In the genomic region with DNA sequence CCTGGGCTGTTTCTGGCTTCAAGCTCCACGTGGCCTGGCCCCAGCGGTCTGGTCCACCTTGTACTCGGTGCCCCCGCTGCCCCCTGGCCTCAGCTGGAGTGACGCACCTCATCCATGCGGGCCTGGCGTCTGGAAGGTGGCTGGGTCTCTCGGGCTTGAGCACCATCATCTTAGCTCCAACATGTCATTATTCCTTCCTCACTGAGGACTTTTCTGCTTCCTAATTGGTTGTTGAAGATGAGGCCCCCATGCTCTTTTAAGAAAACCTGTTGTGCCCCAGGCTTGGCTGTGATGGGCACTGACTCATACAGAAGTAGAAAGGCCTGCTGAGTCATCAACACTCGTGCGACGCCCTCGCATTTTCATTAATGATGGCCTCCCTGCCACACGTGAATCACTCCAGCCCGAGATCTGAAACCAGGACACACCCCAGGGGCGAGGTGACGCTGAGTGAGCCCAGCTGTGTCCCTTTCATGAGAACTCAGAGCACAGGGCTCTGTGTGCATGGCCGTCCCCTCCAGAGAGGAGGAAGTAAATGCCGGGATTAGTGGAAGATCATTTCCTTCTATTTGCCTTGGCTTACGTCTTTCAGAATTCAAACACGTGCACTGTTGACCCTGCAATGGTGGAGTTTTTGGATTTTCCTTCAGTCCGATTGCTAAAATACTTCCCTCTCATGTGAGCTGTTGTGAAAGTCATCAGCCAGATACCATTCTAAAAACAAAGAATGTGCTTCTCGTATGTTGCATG, we compare ENCODE assay signal across 8 cellular contexts. TPM values are rescaled to one million over a fixed set of nuclear protein-coding genes. Genes with fewer than 3 reads are reported as not detected.
DNase-seq lines count a peak whose midpoint lies in the region; ATAC-seq and TF ChIP-seq lines count a peak whose summit lies in the region.

No MANE protein-coding gene starts in this region.

- H3K36me3 ChIP-seq in adipocyte (ENCODE audit: control insufficient read depth, insufficient read depth, low read length, severe bottlenecking) = no peaks in the 10 kb centered on the region
- H3K36me3 ChIP-seq in kidney epithelial cell (ENCODE audit: control insufficient read depth, insufficient read depth, low read length) = no peaks in the 10 kb centered on the region

- H3K9me3 ChIP-seq in adipocyte (ENCODE audit: control insufficient read depth, low read length) = no peaks in the 10 kb centered on the region

- H3K27me3 ChIP-seq in adipocyte (replicated peaks; ENCODE audit: control insufficient read depth, insufficient read depth, low read length) (peaks cover 18% of the 10 kb centered on the region), kidney epithelial cell (ENCODE audit: control insufficient read depth, insufficient read depth, low read length) (peaks cover 12% of the 10 kb centered on the region)

- DNase-seq in AG10803 (ENCODE audit: low read depth) (peak; percentile 86), SHP77 (lab: John Stamatoyannopoulos, UW) (peak; percentile 64 to 77), adipocyte (ENCODE audit: low read depth) (peak; percentile 93), kidney epithelial cell (ENCODE audit: low read depth) (peak; percentile 92), DMS79 (lab: John Stamatoyannopoulos, UW) (no peak)
- DNase-seq in stimulated activated CD8-positive, alpha-beta memory T cell treated with anti-CD3 and anti-CD28 coated beads, Interleukin-12 subunit alpha, Interleukin-12 subunit beta, amount 100 ng/mL, for 4 hours (ENCODE audit: low read depth) = peak; percentile 49

- no peak for TF ChIP-seq CTCF in AG10803 (conservative IDR thresholded peaks at IDR 0.05; ENCODE audit: low read length)
- no peak for TF ChIP-seq CTCF in kidney epithelial cell (IDR thresholded peaks at IDR 0.05; ENCODE audit: insufficient read depth, low read length, poor library complexity, severe bottlenecking)

- ATAC-seq in GM19025 (IDR thresholded peaks at IDR 0.05; ENCODE audit: low read depth, unreplicated experiment) = peak; percentile 93
- peak; percentile 63 for ATAC-seq in HG03135 (IDR thresholded peaks at IDR 0.05; ENCODE audit: unreplicated experiment)

- H3K4me1 ChIP-seq in adipocyte (ENCODE audit: control insufficient read depth, insufficient read depth, low read length) = peaks cover 36% of the 10 kb centered on the region

- H3K4me3 ChIP-seq in AG10803 (ENCODE audit: low read length) (peak overlapping the region; percentile 36), adipocyte (ENCODE audit: low read length) (peak overlapping the region; percentile 70), kidney epithelial cell (ENCODE audit: low read depth, low read length) (no peak overlapping the region)

- peak overlapping the region; percentile 57 for H3K9ac ChIP-seq in adipocyte (ENCODE audit: low read length)

RNA-seq across cellular contexts. Expression of a gene that starts 14.0 kb away (rescaled TPM):
- total RNA-seq in kidney epithelial cell = 0.96 and 1.0 TPM in 2 replicates

RNA-seq across cellular contexts. Expression of a gene that starts 17.9 kb away (rescaled TPM):
- total RNA-seq in kidney epithelial cell = 8.6 and 8.8 TPM in 2 replicates

RNA-seq across cellular contexts. Expression of a gene that starts 57.3 kb away (rescaled TPM):
- 1.9 and 2.2 TPM in 2 replicates for total RNA-seq in kidney epithelial cell
